Comparison of ENCODE assay signal across 12 cellular contexts in genomic region chr1:6386371-6386949, GRCh38. TPM values are rescaled to one million over a fixed set of nuclear protein-coding genes. Genes with fewer than 3 reads are reported as not detected.
DNase-seq lines count a peak whose midpoint lies in the region; ATAC-seq and TF ChIP-seq lines count a peak whose summit lies in the region.
"Had no signal": no experiment of that assay in that cellular context is flagged by ENCODE, and none has a peak within 500 bp of the region (broad histone marks: within the 10 kb centered on the region; RNA-seq: fewer than 3 reads in every experiment).

No MANE protein-coding gene starts in this region.

- in situ Hi-C loops in astrocyte of the spinal cord (cut with HindIII; ENCODE audit: low sequenced_read_pairs) = no loop called here

- H3K4me1 Mint-ChIP-seq in MCF 10A (ENCODE audit: insufficient read depth, unreplicated experiment) = peaks cover 25% of the 10 kb centered on the region
- H3K4me1 Mint-ChIP-seq in activated CD8-positive, alpha-beta T cell treated with anti-CD3 and anti-CD28 coated beads for 36 hours (ENCODE audit: low read depth) = no peaks in the 10 kb centered on the region

- ATAC-seq in activated CD8-positive, alpha-beta T cell treated with anti-CD3 and anti-CD28 coated beads for 36 hours = no peak
- ATAC-seq: activated T-cell treated with anti-CD3 and anti-CD28 coated beads, Interleukin-2, amount 50 U/mL, for 72 hours had no signal

- no peak for TF ChIP-seq CTCF in MCF 10A (IDR thresholded peaks at IDR 0.05; ENCODE audit: unreplicated experiment)
- TF ChIP-seq CTCF in breast epithelium (IDR thresholded peaks at IDR 0.05) = no peak
- no peak for TF ChIP-seq CTCF in astrocyte of the spinal cord (IDR thresholded peaks at IDR 0.05; ENCODE audit: low read depth, low read length)
- no peak for TF ChIP-seq CTCF in activated CD8-positive, alpha-beta T cell treated with anti-CD3 and anti-CD28 coated beads for 36 hours (IDR thresholded peaks at IDR 0.05)

- H3K27ac Mint-ChIP-seq in MCF 10A (ENCODE audit: low read depth, unreplicated experiment) = peak overlapping the region; percentile 81
- no peak overlapping the region for H3K27ac Mint-ChIP-seq in activated CD8-positive, alpha-beta T cell treated with anti-CD3 and anti-CD28 coated beads for 36 hours
- H3K27ac Mint-ChIP-seq: activated T-cell treated with anti-CD3 and anti-CD28 coated beads, Interleukin-2, amount 50 U/mL, for 72 hours had no signal

- intact Hi-C loops in MCF 10A (cut with micrococcal nuclease) = no loop called here
- intact Hi-C loops in breast epithelium (cut with DNase I; ENCODE audit: low total_unique reads) = no loop called here
- intact Hi-C loops in activated CD8-positive, alpha-beta T cell treated with anti-CD3 and anti-CD28 coated beads for 36 hours (cut with micrococcal nuclease) = no loop called here

- TSS peak; percentile 87 for BruUV-seq in MCF 10A (replicated peaks; lab: Mats Ljungman, UMichigan)

- peak; percentile 67 for DNase-seq in MCF 10A (ENCODE audit: unreplicated experiment)
- no peak for DNase-seq in breast epithelium (ENCODE audit: low spot score in 2 of 2)
- peak; percentile 54 for DNase-seq in astrocyte of the spinal cord (ENCODE audit: low read depth, low spot score)
- DNase-seq in stimulated activated CD4-positive, alpha-beta T cell treated with anti-CD3 and anti-CD28 coated beads, Interleukin-2, amount 100 ng/mL, for 24 hours = no peak
- DNase-seq in activated CD8-positive, alpha-beta memory T cell treated with anti-CD3 and anti-CD28 coated beads, Interleukin-2, amount 50 U/mL, for 4 hours = no peak
- no peak for DNase-seq in activated CD8-positive, alpha-beta T cell treated with anti-CD3 and anti-CD28 coated beads for 36 hours
- no peak for DNase-seq in AG08395 (ENCODE audit: low spot score)
- DNase-seq: activated T-cell treated with anti-CD3 and anti-CD28 coated beads, Interleukin-2, amount 50 U/mL, for 72 hours; NCI-H82; stimulated activated CD4-positive, alpha-beta T cell treated with anti-CD3 and anti-CD28 coated beads, Interleukin-4, amount 100 ng/mL, for 1 hour had no signal

- no peak for TF ChIP-seq POLR2A in breast epithelium (IDR thresholded peaks at IDR 0.05)

- H3K9me3 Mint-ChIP-seq in MCF 10A (ENCODE audit: unreplicated experiment) = no peaks in the 10 kb centered on the region
- no peaks in the 10 kb centered on the region for H3K9me3 Mint-ChIP-seq in activated CD8-positive, alpha-beta T cell treated with anti-CD3 and anti-CD28 coated beads for 36 hours

- POLR2A ChIA-PET in MCF 10A (lab: Yijun Ruan, JAX) = interaction anchor here (0.7 to 7.2 kb wide), 13 partner anchors 9 to 187 kb away, joined by 3 to 128 read pairs (median 5); partner anchors contain the start of genes ACOT7, HES2, PLEKHG5 and RPL22
- POLR2A ChIA-PET in activated CD8-positive, alpha-beta T cell treated with anti-CD3 and anti-CD28 coated beads for 36 hours (lab: Charles Lee) = interaction anchor here (1.1 to 1.8 kb wide), 4 partner anchors 8 to 28 kb away, joined by 3 to 5 read pairs (median 4); no protein-coding TSS in a partner anchor

- no peaks in the 10 kb centered on the region for H3K27me3 ChIP-seq in breast epithelium
- H3K27me3 ChIP-seq in iPS-15b (ENCODE audit: control insufficient read depth, insufficient read depth, low read length) = no peaks in the 10 kb centered on the region

- H3K4me1 ChIP-seq in breast epithelium (no peaks in the 10 kb centered on the region), iPS-15b (ENCODE audit: control insufficient read depth, insufficient read depth, low read length) (peaks cover 17% of the 10 kb centered on the region)

- CTCF ChIA-PET in MCF 10A (lab: Yijun Ruan, JAX) = interaction anchor here (0.6 to 6.3 kb wide), 10 partner anchors 9 to 140 kb away, joined by 3 to 75 read pairs (median 4); no protein-coding TSS in a partner anchor
- CTCF ChIA-PET in activated CD8-positive, alpha-beta T cell treated with anti-CD3 and anti-CD28 coated beads for 36 hours (lab: Charles Lee) = interaction anchor here (1.1 kb wide), 1 partner anchor 36 kb away, joined by 3 read pairs; no protein-coding TSS in a partner anchor

- H3K4me3 ChIP-seq in breast epithelium (no peak overlapping the region), astrocyte of the spinal cord (ENCODE audit: low read depth, low read length) (no peak overlapping the region), iPS-15b (ENCODE audit: low read depth, low read length) (no peak overlapping the region)

- H3K4me3 Mint-ChIP-seq in MCF 10A (ENCODE audit: unreplicated experiment) = peak overlapping the region; percentile 89
- no peak overlapping the region for H3K4me3 Mint-ChIP-seq in activated CD8-positive, alpha-beta T cell treated with anti-CD3 and anti-CD28 coated beads for 36 hours
- H3K4me3 Mint-ChIP-seq: activated T-cell treated with anti-CD3 and anti-CD28 coated beads, Interleukin-2, amount 50 U/mL, for 72 hours had no signal

- H3K36me3 ChIP-seq in breast epithelium (no peaks in the 10 kb centered on the region), iPS-15b (ENCODE audit: control insufficient read depth, insufficient read depth, low read length) (peaks cover 4% of the 10 kb centered on the region)

- H3K36me3 Mint-ChIP-seq in MCF 10A (ENCODE audit: insufficient read depth, unreplicated experiment) = peaks cover 14% of the 10 kb centered on the region
- peaks cover 2% of the 10 kb centered on the region for H3K36me3 Mint-ChIP-seq in activated CD8-positive, alpha-beta T cell treated with anti-CD3 and anti-CD28 coated beads for 36 hours (ENCODE audit: low read depth)

- H3K9me3 ChIP-seq in breast epithelium = peaks cover 0 to 3% of the 10 kb centered on the region in 2 donors
- no peaks in the 10 kb centered on the region for H3K9me3 ChIP-seq in iPS-15b (ENCODE audit: control insufficient read depth, insufficient read depth, low read length)

- peak overlapping the region in 1 of 2 donors; percentile 70 for H3K27ac ChIP-seq in breast epithelium

- H3K9ac ChIP-seq in iPS-15b (ENCODE audit: low read depth, low read length) = peak overlapping the region; percentile 49

- H3K27me3 Mint-ChIP-seq in MCF 10A (ENCODE audit: insufficient read depth, unreplicated experiment) = no peaks in the 10 kb centered on the region
- no peaks in the 10 kb centered on the region for H3K27me3 Mint-ChIP-seq in activated CD8-positive, alpha-beta T cell treated with anti-CD3 and anti-CD28 coated beads for 36 hours

RNA-seq across cellular contexts. Expression of gene ACOT7, which starts 7.1 kb away (rescaled TPM):
- total RNA-seq in MCF 10A (2022) (110 and 117 TPM in 2 replicates), breast epithelium (10 to 100 TPM in 2 of 3 donors, 1 to 10 TPM in 1; 9.4 to 12.8 (median 11.5) TPM)
- total RNA-seq in activated CD8-positive, alpha-beta T cell treated with anti-CD3 and anti-CD28 coated beads for 36 hours = 10 to 100 TPM; 80.4 to 86.7 TPM

RNA-seq across cellular contexts. Expression of gene HES2, which starts 33.3 kb away (rescaled TPM):
- total RNA-seq in MCF 10A (2022) (5.0 and 7.6 TPM in 2 replicates), breast epithelium (1 to 10 TPM in 2 of 3 donors, not detected in 1; 3.4 to 3.6 TPM)
- total RNA-seq in activated CD8-positive, alpha-beta T cell treated with anti-CD3 and anti-CD28 coated beads for 36 hours = under 1 TPM in 1 of 2 experiments, not detected in 1; 0.29 TPM

RNA-seq across cellular contexts. Expression of gene ESPN, which starts 38.1 kb away (rescaled TPM):
- total RNA-seq in MCF 10A (2022) = 0.68 TPM in 1 of 2 replicates, not detected in the other
- 10 to 100 TPM in 2 of 3 donors, not detected in 1; 10.8 to 11.1 TPM for total RNA-seq in breast epithelium
- total RNA-seq in activated CD8-positive, alpha-beta T cell treated with anti-CD3 and anti-CD28 coated beads for 36 hours = under 1 TPM; 0.83 to 0.99 TPM
- total RNA-seq: occipital lobe had no signal

Comparison
In these comparisons a context has a peak if more than half of its experiments do, and no peak if none do; other contexts are left out.
1. DNase-seq: peak in MCF 10A (single experiment) and astrocyte of the spinal cord (single experiment); none in breast epithelium (0 of 2), stimulated activated CD4-positive, alpha-beta T cell treated with anti-CD3 and anti-CD28 coated beads, Interleukin-2, amount 100 ng/mL, for 24 hours (0 of 2), activated CD8-positive, alpha-beta memory T cell treated with anti-CD3 and anti-CD28 coated beads, Interleukin-2, amount 50 U/mL, for 4 hours (single experiment), activated CD8-positive, alpha-beta T cell treated with anti-CD3 and anti-CD28 coated beads for 36 hours (single experiment) and AG08395 (single experiment).